1 cellular context compared by ENCODE assay signal in the genomic region with DNA sequence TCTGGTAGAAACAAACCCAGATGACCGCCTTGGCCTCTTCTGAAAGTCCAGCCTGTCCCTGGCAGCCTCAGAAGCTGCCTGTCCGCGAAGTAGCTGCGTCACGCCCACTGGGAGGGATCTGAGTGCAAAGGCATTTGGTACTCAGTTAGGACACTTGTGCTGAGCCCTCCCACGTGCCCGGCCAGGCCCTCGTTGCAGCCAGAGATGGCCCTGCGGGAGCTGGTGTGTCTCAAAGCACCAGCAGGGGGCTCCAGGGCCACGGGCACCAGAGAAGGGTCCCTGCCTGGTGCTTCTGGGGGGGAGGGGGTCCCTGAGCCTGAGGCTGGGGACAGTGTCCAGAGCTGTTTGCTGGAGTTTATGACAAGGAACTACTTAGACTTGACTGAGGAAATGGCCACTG.
TF ChIP-seq lines count a peak whose summit lies in the region.

No MANE protein-coding gene starts in this region.

TF ChIP-seq in endothelial cell of umbilical vein, 7 proteins besides CTCF, POLR2A, EP300 and RAD21 (continued from another document):
- TF ChIP-seq JUN (IDR thresholded peaks at IDR 0.05; ENCODE audit: borderline replicate concordance, insufficient read depth, insufficient read length, low read depth) (no peak), FOS (IDR thresholded peaks at IDR 0.05; ENCODE audit: borderline replicate concordance, insufficient read depth, low read length) (no peak), GATA2 (IDR thresholded peaks at IDR 0.05; ENCODE audit: insufficient read depth, insufficient read length, low read depth, low read length) (no peak)
